In the genomic region with DNA sequence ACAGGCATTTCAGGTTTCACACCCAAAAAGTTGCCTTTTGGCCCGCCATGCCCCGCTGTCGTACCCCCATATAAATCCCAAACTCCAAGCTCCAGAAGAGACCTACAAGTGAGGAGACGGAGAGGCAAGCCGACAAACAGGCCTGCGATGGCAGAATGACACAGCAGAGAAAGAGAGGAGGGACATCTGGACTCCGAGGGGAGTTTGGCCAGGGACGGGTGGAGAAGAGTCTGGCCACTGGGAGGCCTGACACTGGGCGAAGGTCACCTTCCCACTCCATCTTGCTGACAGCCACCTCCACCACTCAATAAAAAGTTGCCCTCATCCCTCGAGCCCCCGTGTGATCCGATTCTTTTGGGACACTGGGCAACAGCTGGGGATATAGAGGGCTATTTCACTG, we compare ENCODE assay signal across 3 cellular contexts.
TF ChIP-seq lines count a peak whose summit lies in the region.

No MANE protein-coding gene starts in this region.

TF ChIP-seq in GM23338, 12 proteins besides CTCF, POLR2A, EP300 and RAD21:
- TF ChIP-seq, protein P1, sequence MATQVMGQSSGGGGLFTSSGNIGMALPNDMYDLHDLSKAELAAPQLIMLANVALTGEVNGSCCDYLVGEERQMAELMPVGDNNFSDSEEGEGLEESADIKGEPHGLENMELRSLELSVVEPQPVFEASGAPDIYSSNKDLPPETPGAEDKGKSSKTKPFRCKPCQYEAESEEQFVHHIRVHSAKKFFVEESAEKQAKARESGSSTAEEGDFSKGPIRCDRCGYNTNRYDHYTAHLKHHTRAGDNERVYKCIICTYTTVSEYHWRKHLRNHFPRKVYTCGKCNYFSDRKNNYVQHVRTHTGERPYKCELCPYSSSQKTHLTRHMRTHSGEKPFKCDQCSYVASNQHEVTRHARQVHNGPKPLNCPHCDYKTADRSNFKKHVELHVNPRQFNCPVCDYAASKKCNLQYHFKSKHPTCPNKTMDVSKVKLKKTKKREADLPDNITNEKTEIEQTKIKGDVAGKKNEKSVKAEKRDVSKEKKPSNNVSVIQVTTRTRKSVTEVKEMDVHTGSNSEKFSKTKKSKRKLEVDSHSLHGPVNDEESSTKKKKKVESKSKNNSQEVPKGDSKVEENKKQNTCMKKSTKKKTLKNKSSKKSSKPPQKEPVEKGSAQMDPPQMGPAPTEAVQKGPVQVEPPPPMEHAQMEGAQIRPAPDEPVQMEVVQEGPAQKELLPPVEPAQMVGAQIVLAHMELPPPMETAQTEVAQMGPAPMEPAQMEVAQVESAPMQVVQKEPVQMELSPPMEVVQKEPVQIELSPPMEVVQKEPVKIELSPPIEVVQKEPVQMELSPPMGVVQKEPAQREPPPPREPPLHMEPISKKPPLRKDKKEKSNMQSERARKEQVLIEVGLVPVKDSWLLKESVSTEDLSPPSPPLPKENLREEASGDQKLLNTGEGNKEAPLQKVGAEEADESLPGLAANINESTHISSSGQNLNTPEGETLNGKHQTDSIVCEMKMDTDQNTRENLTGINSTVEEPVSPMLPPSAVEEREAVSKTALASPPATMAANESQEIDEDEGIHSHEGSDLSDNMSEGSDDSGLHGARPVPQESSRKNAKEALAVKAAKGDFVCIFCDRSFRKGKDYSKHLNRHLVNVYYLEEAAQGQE (IDR thresholded peaks at IDR 0.05; ENCODE audit: unreplicated experiment), result no peak
- no peak for TF ChIP-seq ZNF331 (CRISPR knock-in tag; IDR thresholded peaks at IDR 0.05; ENCODE audit: low read depth)
- TF ChIP-seq EZH2 (IDR thresholded peaks at IDR 0.05; ENCODE audit: low read depth, unreplicated experiment), result no peak
- TF ChIP-seq NANOG (IDR thresholded peaks at IDR 0.05; ENCODE audit: borderline replicate concordance), result no peak
- no peak for TF ChIP-seq STAT1 (IDR thresholded peaks at IDR 0.05; ENCODE audit: unreplicated experiment)
- TF ChIP-seq ZNF114 (CRISPR knock-in tag; IDR thresholded peaks at IDR 0.05), result no peak
- no peak for TF ChIP-seq CREB1 (CRISPR knock-in tag; IDR thresholded peaks at IDR 0.05; ENCODE audit: low read depth)

TF ChIP-seq in IMR-90, 13 proteins besides CTCF, POLR2A, EP300 and RAD21:
- TF ChIP-seq SMC3 (IDR thresholded peaks at IDR 0.05; ENCODE audit: low read depth, low read length) (no peak), BHLHE40 (IDR thresholded peaks at IDR 0.05; ENCODE audit: low read depth, low read length) (no peak), MAZ (IDR thresholded peaks at IDR 0.05; ENCODE audit: borderline replicate concordance, low read depth, low read length) (no peak), FOS (IDR thresholded peaks at IDR 0.05; ENCODE audit: low read depth, low read length) (no peak), MXI1 (IDR thresholded peaks at IDR 0.05; ENCODE audit: borderline replicate concordance, low read depth, low read length) (no peak), CEBPB (IDR thresholded peaks at IDR 0.05; ENCODE audit: low read depth, low read length) (no peak)

TF ChIP-seq in H1, 55 proteins besides CTCF, POLR2A, EP300 and RAD21:
- TF ChIP-seq BCL11A (IDR thresholded peaks at IDR 0.05; ENCODE audit: low read depth in 2 of 2, low read length in 2 of 2) (no peak), SRF (IDR thresholded peaks at IDR 0.05; ENCODE audit: low read depth, low read length) (no peak), SIN3A (conservative IDR thresholded peaks at IDR 0.05 in 1 of 2, IDR thresholded peaks at IDR 0.05 in 1 of 2; ENCODE audit: low read depth in 1 of 2, low read length in 2 of 2) (no peak), HDAC2 (IDR thresholded peaks at IDR 0.05; ENCODE audit: borderline replicate concordance in 1 of 2, low read depth in 2 of 2, low read length in 2 of 2) (no peak), ZNF274 (IDR thresholded peaks at IDR 0.05; ENCODE audit: borderline replicate concordance, extremely low read depth, low read length) (no peak), PHF8 (conservative IDR thresholded peaks at IDR 0.05; ENCODE audit: low read depth, low read length) (no peak), GTF2F1 (IDR thresholded peaks at IDR 0.05; ENCODE audit: borderline replicate concordance, low read depth, low read length) (no peak), EGR1 (IDR thresholded peaks at IDR 0.05; ENCODE audit: borderline replicate concordance, low read depth, low read length) (no peak), HDAC6 (IDR thresholded peaks at IDR 0.05; ENCODE audit: low read depth, low read length) (no peak), MAFK (IDR thresholded peaks at IDR 0.05; ENCODE audit: low read depth, low read length) (no peak), CBX5 (IDR thresholded peaks at IDR 0.05; ENCODE audit: low read depth, low read length) (no peak), BRCA1 (IDR thresholded peaks at IDR 0.05; ENCODE audit: low read depth, low read length) (no peak), BACH1 (IDR thresholded peaks at IDR 0.05; ENCODE audit: low read length) (no peak)
